In genomic region chr2:224816816-224817215, GRCh38 we compare ENCODE assay signal across 8 cellular contexts.
DNase-seq lines count a peak whose midpoint lies in the region; ATAC-seq and TF ChIP-seq lines count a peak whose summit lies in the region.
"Had no signal": no experiment of that assay in that cellular context is flagged by ENCODE, and none has a peak within 500 bp of the region (broad histone marks: within the 10 kb centered on the region; RNA-seq: fewer than 3 reads in every experiment).

No MANE protein-coding gene starts in this region.

- H4K20me1 ChIP-seq in IMR-90 (ENCODE audit: insufficient read depth, low read length), result no peaks in the 10 kb centered on the region

- H3K4me3 ChIP-seq in IMR-90 (ENCODE audit: insufficient read depth, low read depth, low read length), result no peak overlapping the region

- H3K27ac ChIP-seq in IMR-90 (ENCODE audit: insufficient read depth, low read length), result peak overlapping the region; percentile 30
- H3K27ac ChIP-seq: neutrophil had no signal

- H3K27me3 ChIP-seq in IMR-90 (ENCODE audit: control insufficient read depth, insufficient read depth, low read length), result no peaks in the 10 kb centered on the region
- H3K27me3 ChIP-seq: neutrophil had no signal

- in situ Hi-C loops in Caki2 (cut with HindIII; ENCODE audit: low pct_unique_long_range_greater_than_20kb, low sequenced_read_pairs) (no loop called here), IMR-90 (cut with MboI; ENCODE audit: low sequenced_read_pairs) (loop anchor here (10.0 kb wide), 1 partner anchor 848 kb away; no protein-coding TSS in a partner anchor)

- no peak for TF ChIP-seq POLR2A in IMR-90 (IDR thresholded peaks at IDR 0.05; ENCODE audit: low read depth, low read length)

- no peaks in the 10 kb centered on the region for H3K9me3 ChIP-seq in IMR-90 (ENCODE audit: control insufficient read depth, insufficient read depth, low read length)
- H3K9me3 ChIP-seq: neutrophil had no signal

- H4K8ac ChIP-seq in IMR-90 (ENCODE audit: low read depth in 2 of 2, low read length in 2 of 2), result peak overlapping the region; percentile 9 to 65; a peak in 3 of 4 replicates

- peak overlapping the region; percentile 22; the same call in 1 of the 2 replicates for H2AK5ac ChIP-seq in IMR-90 (ENCODE audit: low read depth, low read length)

- H4K91ac ChIP-seq in IMR-90 (ENCODE audit: insufficient read depth, low read depth, low read length), result peak overlapping the region; percentile 86; the same call in 1 of the 2 replicates

- peak overlapping the region; percentile 39; the same call in 1 of the 2 replicates for H3K4ac ChIP-seq in IMR-90 (ENCODE audit: low read depth, low read length)

- TF ChIP-seq CTCF in IMR-90 (conservative IDR thresholded peaks at IDR 0.05; ENCODE audit: low read depth, low read length) (no peak), omental fat pad (IDR thresholded peaks at IDR 0.05) (no peak)

- peak overlapping the region; percentile 80; the same call in 1 of the 2 replicates for H3K4me2 ChIP-seq in IMR-90 (ENCODE audit: low read depth, low read length)

- H3K23ac ChIP-seq in IMR-90 (ENCODE audit: low read depth, low read length), result 0 out of 2 replicates have a peak overlapping the region, but pooled peaks have one; percentile 25

- H3K9ac ChIP-seq in IMR-90 (ENCODE audit: low read depth, low read length), result no peak overlapping the region; the same call in 1 of the 2 replicates

- intact Hi-C loops in IMR-90 (cut with micrococcal nuclease), result loop anchor here (10.0 kb wide), 1 partner anchor 288 kb away; no protein-coding TSS in a partner anchor

- CTCF ChIA-PET in IMR-90 (lab: Yijun Ruan, JAX), result interaction anchor here (0.6 to 0.8 kb wide), 2 partner anchors 36 to 39 kb away, joined by 3 read pairs; no protein-coding TSS in a partner anchor

- peak; percentile 62 for DNase-seq in Caki2 (ENCODE audit: low read depth)
- DNase-seq in IMR-90, result peak; percentile 89
- DNase-seq in dedifferentiated amniotic fluid mesenchymal stem cell (ENCODE audit: extremely low spot score), result peak; percentile 86
- DNase-seq in omental fat pad (ENCODE audit: low spot score), result no peak
- no peak for DNase-seq in activated CD4-positive, CD25-positive, alpha-beta regulatory T cell treated with anti-CD3 and anti-CD28 coated beads, Interleukin-2, amount 50 U/mL, for 72 hours
- DNase-seq in activated CD8-positive, alpha-beta memory T cell treated with anti-CD3 and anti-CD28 coated beads for 24 hours, result no peak
- no peak for DNase-seq in SKM-1 treated with dmso at 0.1 percent for 144 hours (lab: John Stamatoyannopoulos, UW; ENCODE audit: unreplicated experiment)

- H3K79me1 ChIP-seq in IMR-90 (ENCODE audit: low read depth in 1 of 2, low read length in 2 of 2), result peaks cover 0 to 13% of the 10 kb centered on the region in 2 experiments; a peak in 3 of 4 replicates

- no peak overlapping the region for H2AFZ ChIP-seq in IMR-90 (replicated peaks; ENCODE audit: low read length, poor library complexity)

- no peaks in the 10 kb centered on the region; the same call in 1 of the 2 replicates for H3K36me3 ChIP-seq in IMR-90 (ENCODE audit: control insufficient read depth, insufficient read depth, low read length)
- H3K36me3 ChIP-seq: neutrophil had no signal

- no CpG with 5 or more reads among the region's 4 CpGs for WGBS in IMR-90 (ENCODE audit: extremely low coverage in 2 of 2, insufficient read length in 1 of 2), 2 experiments

- H3K4me1 ChIP-seq in IMR-90 (ENCODE audit: control insufficient read depth, insufficient read depth, low read length), result peaks cover 12% of the 10 kb centered on the region

- H2BK5ac ChIP-seq in IMR-90 (ENCODE audit: low read depth, low read length, poor library complexity, severe bottlenecking), result peak overlapping the region; percentile 99

- H2BK20ac ChIP-seq in IMR-90 (ENCODE audit: low read depth, low read length), result peak overlapping the region; percentile 82

- TF ChIP-seq RAD21 in IMR-90 (IDR thresholded peaks at IDR 0.05; ENCODE audit: low read length), result no peak

- H2BK120ac ChIP-seq in IMR-90 (ENCODE audit: low read depth, low read length), result peak overlapping the region; percentile 75

- dilution Hi-C loops in IMR-90 (cut with HindIII; ENCODE audit: low sequenced_read_pairs, unreplicated experiment), result no loop called here

- H3K9me1 ChIP-seq in IMR-90 (ENCODE audit: insufficient read depth, low read length), result peaks cover 10% of the 10 kb centered on the region; the same call in 1 of the 2 replicates

- BruUV-seq in IMR-90 (replicated peaks; lab: Mats Ljungman, UMichigan), result no TSS peak

- no peak overlapping the region for H2BK15ac ChIP-seq in IMR-90 (ENCODE audit: low read depth, low read length)

- no peak overlapping the region for H3K56ac ChIP-seq in IMR-90 (ENCODE audit: extremely low read depth, insufficient read depth, low read length)

- POLR2A ChIA-PET in IMR-90 (lab: Charles Lee; ENCODE audit: unreplicated experiment), result no interaction called here

- H3K14ac ChIP-seq in IMR-90 (replicated peaks; ENCODE audit: low read depth, low read length), result peak overlapping the region; percentile 23; the same call in 1 of the 2 replicates

- peak; percentile 80 for ATAC-seq in IMR-90 (ENCODE audit: low read depth)
- ATAC-seq in omental fat pad (ENCODE audit: low FRiP score), result peak; percentile 44

- peak overlapping the region; percentile 69; the same call in 1 of the 2 replicates for H3K18ac ChIP-seq in IMR-90 (ENCODE audit: low read depth, low read length)

- H4K5ac ChIP-seq in IMR-90 (ENCODE audit: low read depth, low read length), result peak overlapping the region; percentile 62; the same call in 1 of the 2 replicates

- H2AK9ac ChIP-seq in IMR-90 (replicated peaks; ENCODE audit: low read depth, low read length, poor library complexity), result no peak overlapping the region

TF ChIP-seq in IMR-90, 13 proteins besides CTCF, POLR2A, EP300 and RAD21:
- TF ChIP-seq SMC3 (IDR thresholded peaks at IDR 0.05; ENCODE audit: low read depth, low read length) (no peak), RFX5 (IDR thresholded peaks at IDR 0.05; ENCODE audit: low read depth, low read length) (no peak), FOS (IDR thresholded peaks at IDR 0.05; ENCODE audit: low read depth, low read length) (peak; percentile 79), RCOR1 (IDR thresholded peaks at IDR 0.05; ENCODE audit: insufficient replicate concordance, low read length) (no peak)
- TF ChIP-seq, protein P1, sequence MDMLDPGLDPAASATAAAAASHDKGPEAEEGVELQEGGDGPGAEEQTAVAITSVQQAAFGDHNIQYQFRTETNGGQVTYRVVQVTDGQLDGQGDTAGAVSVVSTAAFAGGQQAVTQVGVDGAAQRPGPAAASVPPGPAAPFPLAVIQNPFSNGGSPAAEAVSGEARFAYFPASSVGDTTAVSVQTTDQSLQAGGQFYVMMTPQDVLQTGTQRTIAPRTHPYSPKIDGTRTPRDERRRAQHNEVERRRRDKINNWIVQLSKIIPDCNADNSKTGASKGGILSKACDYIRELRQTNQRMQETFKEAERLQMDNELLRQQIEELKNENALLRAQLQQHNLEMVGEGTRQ (IDR thresholded peaks at IDR 0.05; ENCODE audit: low read depth, low read length), result no peak

Comparison
In these comparisons a context has a peak if more than half of its experiments do, and no peak if none do; other contexts are left out.
1. DNase-seq: peak in Caki2 (single experiment), IMR-90 (single experiment) and dedifferentiated amniotic fluid mesenchymal stem cell (single experiment); none in omental fat pad (single experiment), activated CD4-positive, CD25-positive, alpha-beta regulatory T cell treated with anti-CD3 and anti-CD28 coated beads, Interleukin-2, amount 50 U/mL, for 72 hours (single experiment), activated CD8-positive, alpha-beta memory T cell treated with anti-CD3 and anti-CD28 coated beads for 24 hours (single experiment) and SKM-1 treated with dmso at 0.1 percent for 144 hours (single experiment).